Comparison of ENCODE assay signal across 12 cellular contexts in the genomic region with DNA sequence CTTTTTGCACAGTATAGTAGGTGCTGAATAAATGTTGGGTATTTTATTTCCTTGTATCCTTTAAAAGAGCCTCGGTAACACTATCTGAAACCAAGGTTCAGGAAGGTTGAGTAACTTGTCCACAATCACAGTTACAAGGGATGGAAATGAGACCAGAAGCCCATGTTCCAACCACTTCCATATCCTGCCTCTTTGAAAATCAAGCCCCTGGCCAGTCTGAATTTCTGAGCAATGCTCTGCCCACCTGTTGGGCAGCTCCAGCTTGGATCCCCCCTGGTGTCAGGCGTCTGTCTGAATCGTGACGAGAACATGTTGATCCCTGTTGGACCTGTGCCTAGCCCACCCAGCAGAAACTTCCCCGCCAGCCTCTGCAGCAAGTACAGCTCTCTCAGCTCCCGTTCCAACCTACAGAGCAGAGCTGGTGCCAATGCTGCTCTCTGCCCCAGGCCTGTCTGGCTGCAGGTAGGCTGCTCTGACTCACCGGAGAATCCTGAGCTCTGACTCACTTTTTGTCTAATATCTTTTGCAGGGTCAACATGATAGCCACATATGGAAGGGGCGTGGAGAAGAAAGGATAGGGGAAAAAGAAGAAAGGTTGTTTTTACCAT.
DNase-seq lines count a peak whose midpoint lies in the region; ATAC-seq and TF ChIP-seq lines count a peak whose summit lies in the region.
"Had no signal": no experiment of that assay in that cellular context is flagged by ENCODE, and none has a peak within 500 bp of the region (broad histone marks: within the 10 kb centered on the region; RNA-seq: fewer than 3 reads in every experiment).

No MANE protein-coding gene starts in this region.

- H3K79me2 ChIP-seq in smooth muscle cell (ENCODE audit: low read depth): no peaks in the 10 kb centered on the region

- 73% methylated on average over 8 of the region's 8 CpGs for WGBS in smooth muscle cell (ENCODE audit: low lambda C conversion rate)

- H3K9me3 ChIP-seq in smooth muscle cell (replicated peaks; ENCODE audit: low read depth): no peaks in the 10 kb centered on the region
- H3K9me3 ChIP-seq: body of pancreas had no signal

- H3K4me3 Mint-ChIP-seq in endothelial cell (ENCODE audit: unreplicated experiment): no peak overlapping the region

- no peak overlapping the region for H3K4me2 ChIP-seq in smooth muscle cell

- H3K27me3 ChIP-seq in smooth muscle cell (ENCODE audit: low read depth): no peaks in the 10 kb centered on the region
- H3K27me3 ChIP-seq: body of pancreas had no signal

- TF ChIP-seq CTCF in epithelial cell of esophagus (IDR thresholded peaks at IDR 0.05; ENCODE audit: insufficient read depth, low read depth, low read length, missing control alignments) (no peak), smooth muscle cell (IDR thresholded peaks at IDR 0.05; ENCODE audit: borderline replicate concordance, insufficient read depth, poor library complexity, severe bottlenecking) (no peak), endothelial cell (IDR thresholded peaks at IDR 0.05; ENCODE audit: unreplicated experiment) (no peak)

- ATAC-seq in GM21717 (IDR thresholded peaks at IDR 0.05; ENCODE audit: unreplicated experiment): peak; percentile 52
- no peak for ATAC-seq in activated naive CD4-positive, alpha-beta T cell treated with anti-CD3 and anti-CD28 coated beads, Interleukin-2, amount 50 U/mL, for 72 hours
- ATAC-seq: body of pancreas had no signal

- H3K36me3 ChIP-seq in smooth muscle cell (ENCODE audit: low read depth): no peaks in the 10 kb centered on the region

- no peak overlapping the region for H3K27ac Mint-ChIP-seq in activated naive CD4-positive, alpha-beta T cell treated with anti-CD3 and anti-CD28 coated beads, Interleukin-2, amount 50 U/mL, for 72 hours
- H3K27ac Mint-ChIP-seq in endothelial cell (ENCODE audit: unreplicated experiment): no peak overlapping the region

- no peaks in the 10 kb centered on the region for H3K4me1 Mint-ChIP-seq in endothelial cell (ENCODE audit: unreplicated experiment)

- no peaks in the 10 kb centered on the region for H3F3A ChIP-seq in smooth muscle cell (ENCODE audit: low read depth)

- H3K36me3 Mint-ChIP-seq in activated naive CD4-positive, alpha-beta T cell treated with anti-CD3 and anti-CD28 coated beads, Interleukin-2, amount 50 U/mL, for 72 hours: no peaks in the 10 kb centered on the region
- no peaks in the 10 kb centered on the region for H3K36me3 Mint-ChIP-seq in endothelial cell (ENCODE audit: low read depth, unreplicated experiment)

- peaks cover 3% of the 10 kb centered on the region for H3K4me1 ChIP-seq in smooth muscle cell (ENCODE audit: low read depth)
- H3K4me1 ChIP-seq: body of pancreas had no signal

- H3K4me3 ChIP-seq in epithelial cell of esophagus (ENCODE audit: low read length) (no peak overlapping the region), smooth muscle cell (no peak overlapping the region)
- H3K4me3 ChIP-seq: body of pancreas had no signal

- H3K27me3 Mint-ChIP-seq in endothelial cell (ENCODE audit: unreplicated experiment): no peaks in the 10 kb centered on the region

- H3K27ac ChIP-seq in smooth muscle cell (ENCODE audit: low read depth): peak overlapping the region; percentile 87
- H3K27ac ChIP-seq: body of pancreas had no signal

- DNase-seq in M059J (ENCODE audit: low read depth): peak; percentile 94
- peak; percentile 98 for DNase-seq in epithelial cell of esophagus (ENCODE audit: low read depth)
- no peak for DNase-seq in smooth muscle cell (lab: John Stamatoyannopoulos, UW; ENCODE audit: unreplicated experiment)
- no peak for DNase-seq in Ammon's horn (ENCODE audit: low spot score)
- DNase-seq in NOMO-1 treated with DMSO at 0.1 percent for 48 hours (lab: John Stamatoyannopoulos, UW; ENCODE audit: unreplicated experiment): no peak
- DNase-seq in activated naive CD4-positive, alpha-beta T cell treated with anti-CD3 and anti-CD28 coated beads, Interleukin-2, amount 50 U/mL, for 72 hours (ENCODE audit: low spot score in 2 of 2): no peak
- DNase-seq in endothelial cell (ENCODE audit: low spot score): no peak
- DNase-seq: body of pancreas; NCI-H187; SHP77 treated with DMSO at 0.1 percent for 48 hours; stimulated activated CD4-positive, alpha-beta T cell treated with anti-CD3 and anti-CD28 coated beads, Interleukin-15, amount 100 ng/mL, for 24 hours had no signal

- H3K9me3 Mint-ChIP-seq in activated naive CD4-positive, alpha-beta T cell treated with anti-CD3 and anti-CD28 coated beads, Interleukin-2, amount 50 U/mL, for 72 hours: peaks cover 4 to 6% of the 10 kb centered on the region in 2 donors
- H3K9me3 Mint-ChIP-seq in endothelial cell (ENCODE audit: unreplicated experiment): no peaks in the 10 kb centered on the region

- H2AFZ ChIP-seq in smooth muscle cell (ENCODE audit: low read depth): no peak overlapping the region

- H3K9ac ChIP-seq in smooth muscle cell (ENCODE audit: low read depth): peak overlapping the region; percentile 82

- no peaks in the 10 kb centered on the region for H4K20me1 ChIP-seq in smooth muscle cell (ENCODE audit: low read depth)

Comparison
In these comparisons a context has a peak if more than half of its experiments do, and no peak if none do; other contexts are left out.
1. DNase-seq: peak in M059J (single experiment) and epithelial cell of esophagus (single experiment); none in smooth muscle cell (single experiment), Ammon's horn (single experiment), NOMO-1 treated with DMSO at 0.1 percent for 48 hours (single experiment), activated naive CD4-positive, alpha-beta T cell treated with anti-CD3 and anti-CD28 coated beads, Interleukin-2, amount 50 U/mL, for 72 hours (0 of 2) and endothelial cell (single experiment).